8 cellular contexts compared by ENCODE assay signal in the genomic region with DNA sequence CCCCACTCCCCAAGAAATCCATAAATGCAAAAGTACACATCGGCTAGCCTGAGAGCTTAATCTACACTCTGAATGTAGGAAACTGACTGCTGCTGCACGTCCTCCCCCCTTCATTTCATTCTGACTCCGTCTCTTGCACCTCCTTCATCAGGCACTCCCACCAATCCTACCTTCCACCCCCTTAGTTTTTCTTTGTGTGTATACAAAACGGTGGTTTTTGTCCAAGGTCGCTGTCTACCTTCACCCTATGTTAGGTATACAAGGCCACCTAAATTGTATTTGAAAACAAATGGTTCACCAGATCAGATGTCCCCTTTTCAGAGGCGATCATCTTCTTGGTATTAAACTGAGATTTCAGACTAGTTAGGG. TPM values are rescaled to one million over a fixed set of nuclear protein-coding genes. Genes with fewer than 3 reads are reported as not detected.
DNase-seq lines count a peak whose midpoint lies in the region; ATAC-seq and TF ChIP-seq lines count a peak whose summit lies in the region.

No MANE protein-coding gene starts in this region.

- ATAC-seq in memory B cell (ENCODE audit: low read depth) (no peak), aorta (ENCODE audit: low FRiP score) (no peak), HG02840 (IDR thresholded peaks at IDR 0.05; ENCODE audit: low FRiP score, unreplicated experiment) (no peak), HG03432 (IDR thresholded peaks at IDR 0.05; ENCODE audit: unreplicated experiment) (no peak)

- DNase-seq in GM12865 (ENCODE audit: low read depth): peak; percentile 15
- DNase-seq in NT2/D1 (ENCODE audit: low read depth, low spot score): no peak
- peak; percentile 43 for DNase-seq in choroid plexus epithelial cell (ENCODE audit: low read depth)
- no peak for DNase-seq in memory B cell (ENCODE audit: low spot score in 2 of 2)
- DNase-seq in aorta: no peak
- no peak for DNase-seq in RWPE1 (ENCODE audit: low spot score)

- H3K9ac ChIP-seq in NT2/D1 (ENCODE audit: insufficient read length, low read depth): peak overlapping the region; percentile 78

- no peaks in the 10 kb centered on the region for H3K27me3 ChIP-seq in NT2/D1 (ENCODE audit: insufficient read depth, insufficient read length)
- H3K27me3 ChIP-seq in aorta (ENCODE audit: control insufficient read depth in 1 of 2, insufficient read depth in 2 of 2, low read length in 1 of 2): no peaks in the 10 kb centered on the region

- H3K27me3 Mint-ChIP-seq in memory B cell: no peaks in the 10 kb centered on the region

- peak overlapping the region; percentile 89 for H3K27ac Mint-ChIP-seq in memory B cell

- CTCF ChIA-PET in RWPE1 (lab: Yijun Ruan, JAX): interaction anchor here (1.5 kb wide), 1 partner anchor 23 kb away, joined by 6 read pairs; no protein-coding TSS in a partner anchor

- 2% methylated on average over 6 of the region's 6 CpGs for WGBS in aorta, 2 donors

- peak overlapping the region; percentile 93 for H3K4me3 Mint-ChIP-seq in memory B cell

- intact Hi-C loops in aorta (cut with DNase I): no loop called here

- H3K4me1 Mint-ChIP-seq in memory B cell: peaks cover 39% of the 10 kb centered on the region

- no peaks in the 10 kb centered on the region for H3K4me1 ChIP-seq in NT2/D1 (ENCODE audit: insufficient read depth, insufficient read length)
- H3K4me1 ChIP-seq in aorta (ENCODE audit: control insufficient read depth in 1 of 2, insufficient read depth in 2 of 2, low read length in 2 of 2): peaks cover 0 to 4% of the 10 kb centered on the region in 2 donors

- POLR2A ChIA-PET in RWPE1 (lab: Yijun Ruan, JAX; ENCODE audit: low non-redundant PET): no interaction called here

- H3K27ac ChIP-seq in aorta (ENCODE audit: low read depth in 1 of 2, low read length in 2 of 2): peak overlapping the region in 1 of 2 donors; percentile 63
- no peak overlapping the region for H3K27ac ChIP-seq in RWPE1

- H3K4me3 ChIP-seq in GM12865 (ENCODE audit: low read depth, low read length) (peak overlapping the region; percentile 93), NT2/D1 (ENCODE audit: insufficient read length, low read depth) (peak overlapping the region; percentile 73), choroid plexus epithelial cell (ENCODE audit: low read depth, low read length) (peak overlapping the region; percentile 89), aorta (ENCODE audit: low read length in 2 of 2) (peak overlapping the region; percentile 82 to 100)

- H3K36me3 Mint-ChIP-seq in memory B cell: peaks cover 7% of the 10 kb centered on the region

- no peak for TF ChIP-seq CTCF in GM12865 (IDR thresholded peaks at IDR 0.05; ENCODE audit: insufficient read depth, low read depth, low read length, missing control alignments)
- no peak for TF ChIP-seq CTCF in choroid plexus epithelial cell (conservative IDR thresholded peaks at IDR 0.05; ENCODE audit: low read depth, low read length)
- no peak for TF ChIP-seq CTCF in RWPE1 (conservative IDR thresholded peaks at IDR 0.05; ENCODE audit: low read depth)

- H3K9me3 ChIP-seq in NT2/D1 (ENCODE audit: insufficient read depth, low read length): no peaks in the 10 kb centered on the region
- no peaks in the 10 kb centered on the region for H3K9me3 ChIP-seq in aorta (ENCODE audit: control insufficient read depth, low read length)

- H3K9me3 Mint-ChIP-seq in memory B cell: no peaks in the 10 kb centered on the region

- peaks cover 55% of the 10 kb centered on the region for H3K36me3 ChIP-seq in NT2/D1 (ENCODE audit: insufficient read depth, insufficient read length, low read length)
- H3K36me3 ChIP-seq in aorta (ENCODE audit: control insufficient read depth in 1 of 2, insufficient read depth in 2 of 2, low read length in 1 of 2): no peaks in the 10 kb centered on the region

RNA-seq across cellular contexts. Expression of gene WDR26, which starts 1.9 kb away (rescaled TPM):
- 10 to 100 TPM; 80.7 to 94.7 TPM for total RNA-seq in aorta
- 10 to 100 TPM; 20.2 to 34.2 TPM for polyA plus RNA-seq in aorta

Comparison
In these comparisons a context has a peak if more than half of its experiments do, and no peak if none do; other contexts are left out.
1. DNase-seq: peak in GM12865 (single experiment) and choroid plexus epithelial cell (single experiment); none in NT2/D1 (single experiment), memory B cell (0 of 2), aorta (0 of 2) and RWPE1 (single experiment).
2. Peak in every context shown above with its lines, with median percentiles within 50 percentile points of each other: H3K4me3 ChIP-seq.